8 cellular contexts compared by ENCODE assay signal in the genomic region with DNA sequence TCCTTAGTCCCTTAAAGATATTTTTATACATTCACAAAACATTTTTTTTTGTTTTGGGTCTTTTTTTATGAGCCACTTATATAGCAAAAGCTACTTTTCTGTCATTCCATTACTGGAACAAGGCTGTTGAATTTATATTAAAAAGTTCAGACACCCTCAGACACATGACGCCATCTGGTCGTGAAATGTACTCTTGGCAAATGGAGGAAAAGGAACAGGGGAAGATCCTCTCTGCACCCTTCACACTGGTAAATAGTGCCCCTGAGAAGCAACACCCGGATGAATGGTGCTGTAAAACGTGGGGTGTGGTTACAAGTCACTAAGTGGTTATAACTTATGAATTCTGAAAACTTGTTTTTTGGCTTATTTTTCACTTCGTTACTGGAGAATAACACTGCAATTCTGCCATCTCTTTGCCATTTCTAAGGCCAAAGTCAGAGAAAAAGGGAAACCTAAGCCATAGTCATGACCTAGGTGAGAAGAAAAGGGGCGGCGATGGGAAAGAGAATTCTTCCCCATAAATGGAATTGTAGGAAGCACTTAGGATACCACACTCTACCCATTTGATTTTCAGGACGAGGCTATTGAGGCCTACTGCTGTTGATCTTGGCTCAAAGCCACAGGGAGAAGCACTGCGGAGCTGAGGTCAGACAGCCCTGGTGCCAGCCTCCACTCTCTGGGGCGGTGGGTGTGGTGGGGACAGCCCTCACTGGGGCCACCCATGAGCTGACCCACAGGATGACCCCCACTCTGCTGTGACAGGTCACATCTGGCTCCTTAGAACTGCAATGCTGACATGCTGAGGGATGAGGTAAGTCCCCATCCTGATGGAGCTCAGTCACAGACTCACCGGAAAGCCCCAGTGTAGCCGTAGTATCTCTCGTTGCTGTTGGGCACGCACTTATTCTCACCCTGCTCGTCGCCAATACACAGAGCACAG. TPM values are rescaled to one million over a fixed set of nuclear protein-coding genes. Genes with fewer than 3 reads are reported as not detected.
DNase-seq lines count a peak whose midpoint lies in the region; ATAC-seq and TF ChIP-seq lines count a peak whose summit lies in the region.

No MANE protein-coding gene starts in this region.

- no peak overlapping the region for H2AFZ ChIP-seq in neural cell (ENCODE audit: low read depth, low read length)

- no peak overlapping the region for H3K9ac ChIP-seq in neural cell (ENCODE audit: low read length)

- no peaks in the 10 kb centered on the region for H4K20me1 ChIP-seq in neural cell (ENCODE audit: insufficient read depth)

- H3K9me2 ChIP-seq in neural cell (ENCODE audit: insufficient read depth, low read length) = no peaks in the 10 kb centered on the region

- peak; percentile 59 for TF ChIP-seq CTCF in cardiac fibroblast (IDR thresholded peaks at IDR 0.05; ENCODE audit: low read depth, low read length)
- peak; percentile 64 for TF ChIP-seq CTCF in neural cell (IDR thresholded peaks at IDR 0.05; ENCODE audit: poor library complexity, severe bottlenecking)

- DNase-seq in NCI-H2171 treated with DMSO at 0.1 percent for 48 hours (lab: John Stamatoyannopoulos, UW) = peak; percentile 5
- DNase-seq in NCI-H2171 (lab: John Stamatoyannopoulos, UW) = no peak
- DNase-seq in NCI-H526 treated with DMSO at 0.1 percent for 48 hours (lab: John Stamatoyannopoulos, UW) = peak; percentile 2
- peak in 1 of 2 donors; percentile 62 for DNase-seq in cardiac fibroblast (ENCODE audit: low read depth in 2 of 2)
- DNase-seq in NCI-H226 = no peak
- DNase-seq in T-helper 2 cell = no peak

- no peak for ATAC-seq in GM21515 (IDR thresholded peaks at IDR 0.05; ENCODE audit: unreplicated experiment)

- H3K4me2 ChIP-seq in neural cell (ENCODE audit: low read length) = no peak overlapping the region

- no peaks in the 10 kb centered on the region for H3K79me2 ChIP-seq in neural cell (replicated peaks; ENCODE audit: insufficient read depth, low read length)

- no peak for TF ChIP-seq EP300 in neural cell (conservative IDR thresholded peaks at IDR 0.05; ENCODE audit: poor library complexity, severe bottlenecking)

- no peaks in the 10 kb centered on the region for H3K36me3 ChIP-seq in neural cell (ENCODE audit: insufficient read depth, low read length)

- no peak overlapping the region for H3K27ac ChIP-seq in neural cell (ENCODE audit: low read length)

- no peaks in the 10 kb centered on the region for H3K9me3 ChIP-seq in neural cell (ENCODE audit: low read length)

- no peaks in the 10 kb centered on the region for H3F3A ChIP-seq in neural cell (ENCODE audit: insufficient read depth, low read length, poor library complexity, severe bottlenecking)

- no peaks in the 10 kb centered on the region for H3K27me3 ChIP-seq in neural cell (ENCODE audit: insufficient read depth, low read depth, low read length)

- H3K4me3 ChIP-seq in cardiac fibroblast (replicated peaks in 1 of 2; ENCODE audit: low read depth in 2 of 2, low read length in 2 of 2) (no peak overlapping the region), neural cell (ENCODE audit: low read length) (no peak overlapping the region)

- peak; percentile 70 for TF ChIP-seq RAD21 in neural cell (conservative IDR thresholded peaks at IDR 0.05)

TF ChIP-seq in neural cell, 6 proteins besides CTCF, POLR2A, EP300 and RAD21:
- TF ChIP-seq, protein P1, sequence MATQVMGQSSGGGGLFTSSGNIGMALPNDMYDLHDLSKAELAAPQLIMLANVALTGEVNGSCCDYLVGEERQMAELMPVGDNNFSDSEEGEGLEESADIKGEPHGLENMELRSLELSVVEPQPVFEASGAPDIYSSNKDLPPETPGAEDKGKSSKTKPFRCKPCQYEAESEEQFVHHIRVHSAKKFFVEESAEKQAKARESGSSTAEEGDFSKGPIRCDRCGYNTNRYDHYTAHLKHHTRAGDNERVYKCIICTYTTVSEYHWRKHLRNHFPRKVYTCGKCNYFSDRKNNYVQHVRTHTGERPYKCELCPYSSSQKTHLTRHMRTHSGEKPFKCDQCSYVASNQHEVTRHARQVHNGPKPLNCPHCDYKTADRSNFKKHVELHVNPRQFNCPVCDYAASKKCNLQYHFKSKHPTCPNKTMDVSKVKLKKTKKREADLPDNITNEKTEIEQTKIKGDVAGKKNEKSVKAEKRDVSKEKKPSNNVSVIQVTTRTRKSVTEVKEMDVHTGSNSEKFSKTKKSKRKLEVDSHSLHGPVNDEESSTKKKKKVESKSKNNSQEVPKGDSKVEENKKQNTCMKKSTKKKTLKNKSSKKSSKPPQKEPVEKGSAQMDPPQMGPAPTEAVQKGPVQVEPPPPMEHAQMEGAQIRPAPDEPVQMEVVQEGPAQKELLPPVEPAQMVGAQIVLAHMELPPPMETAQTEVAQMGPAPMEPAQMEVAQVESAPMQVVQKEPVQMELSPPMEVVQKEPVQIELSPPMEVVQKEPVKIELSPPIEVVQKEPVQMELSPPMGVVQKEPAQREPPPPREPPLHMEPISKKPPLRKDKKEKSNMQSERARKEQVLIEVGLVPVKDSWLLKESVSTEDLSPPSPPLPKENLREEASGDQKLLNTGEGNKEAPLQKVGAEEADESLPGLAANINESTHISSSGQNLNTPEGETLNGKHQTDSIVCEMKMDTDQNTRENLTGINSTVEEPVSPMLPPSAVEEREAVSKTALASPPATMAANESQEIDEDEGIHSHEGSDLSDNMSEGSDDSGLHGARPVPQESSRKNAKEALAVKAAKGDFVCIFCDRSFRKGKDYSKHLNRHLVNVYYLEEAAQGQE (IDR thresholded peaks at IDR 0.05; ENCODE audit: borderline replicate concordance) = no peak
- peak; percentile 70 for TF ChIP-seq SMC3 (conservative IDR thresholded peaks at IDR 0.05; ENCODE audit: poor library complexity)
- TF ChIP-seq MXI1 (conservative IDR thresholded peaks at IDR 0.05; ENCODE audit: poor library complexity, severe bottlenecking) = no peak
TF ChIP-seq in neural cell: peak in this region for 1.

RNA-seq across cellular contexts. Expression of a gene that starts 21.8 kb away (rescaled TPM):
- polyA plus RNA-seq in neural cell = not detected in 2 replicates
- not detected in 2 replicates for polyA minus RNA-seq in neural cell

RNA-seq across cellular contexts. Expression of a gene that starts 35.8 kb away (rescaled TPM):
- not detected in 2 replicates for polyA plus RNA-seq in neural cell
- not detected in 2 replicates for polyA minus RNA-seq in neural cell

RNA-seq across cellular contexts. Expression of a gene that starts 54.9 kb away (rescaled TPM):
- polyA plus RNA-seq in neural cell = not detected in 2 replicates
- not detected in 2 replicates for polyA minus RNA-seq in neural cell

Comparison
In these comparisons a context has a peak if more than half of its experiments do, and no peak if none do; other contexts are left out.
1. DNase-seq: peak in NCI-H2171 treated with DMSO at 0.1 percent for 48 hours (single experiment) and NCI-H526 treated with DMSO at 0.1 percent for 48 hours (single experiment); none in NCI-H2171 (single experiment), NCI-H226 (single experiment) and T-helper 2 cell (0 of 5).